Comparison of ENCODE assay signal across 16 cellular contexts in genomic region chr6:52802806-52803205, GRCh38. TPM values are rescaled to one million over a fixed set of nuclear protein-coding genes. Genes with fewer than 3 reads are reported as not detected.
DNase-seq lines count a peak whose midpoint lies in the region; ATAC-seq and TF ChIP-seq lines count a peak whose summit lies in the region.
"Had no signal": no experiment of that assay in that cellular context is flagged by ENCODE, and none has a peak within 500 bp of the region (broad histone marks: within the 10 kb centered on the region; RNA-seq: fewer than 3 reads in every experiment).

No MANE protein-coding gene starts in this region.

- no peaks in the 10 kb centered on the region for H3K36me3 Mint-ChIP-seq in Caco-2 (ENCODE audit: insufficient read depth, unreplicated experiment)
- H3K36me3 Mint-ChIP-seq in activated naive CD4-positive, alpha-beta T cell treated with anti-CD3 and anti-CD28 coated beads for 36 hours (ENCODE audit: low read depth) = no peaks in the 10 kb centered on the region

- H3K36me3 ChIP-seq in Caco-2 (ENCODE audit: control insufficient read depth, insufficient read depth, low read length) (no peaks in the 10 kb centered on the region), hepatocyte (replicated peaks; ENCODE audit: insufficient read depth, low read depth) (no peaks in the 10 kb centered on the region), liver (ENCODE audit: control insufficient read depth in 4 of 4, insufficient read depth in 3 of 4, low read depth in 1 of 4, low read length in 3 of 4) (peaks cover 0 to 2% (median 0%) of the 10 kb centered on the region in 4 donors), smooth muscle cell (ENCODE audit: low read depth) (no peaks in the 10 kb centered on the region)
- H3K36me3 ChIP-seq: BLaER1, HAP-1 had no signal

- H3K4me1 ChIP-seq in Caco-2 (no peaks in the 10 kb centered on the region), hepatocyte (ENCODE audit: insufficient read depth) (no peaks in the 10 kb centered on the region), liver (ENCODE audit: control insufficient read depth in 4 of 4, insufficient read depth in 4 of 4, low read length in 3 of 4) (peaks cover 6 to 17% (median 7%) of the 10 kb centered on the region in 4 donors), smooth muscle cell (ENCODE audit: low read depth) (no peaks in the 10 kb centered on the region)
- H3K4me1 ChIP-seq: BLaER1, HAP-1 had no signal

- H3K79me2 ChIP-seq in hepatocyte (peaks cover 20% of the 10 kb centered on the region), smooth muscle cell (ENCODE audit: low read depth) (no peaks in the 10 kb centered on the region)

- H3K4me2 ChIP-seq in hepatocyte = peak overlapping the region; percentile 70
- no peak overlapping the region for H3K4me2 ChIP-seq in smooth muscle cell
- H3K4me2 ChIP-seq: BLaER1 had no signal

- H3K9me2 ChIP-seq in hepatocyte (replicated peaks; ENCODE audit: insufficient read depth) = no peaks in the 10 kb centered on the region

- CTCF ChIA-PET in Caco-2 (lab: Charles Lee) = no interaction called here
- CTCF ChIA-PET in activated naive CD4-positive, alpha-beta T cell treated with anti-CD3 and anti-CD28 coated beads for 36 hours (lab: Charles Lee) = interaction anchor here (0.6 kb wide), 1 partner anchor 239 kb away, joined by 3 read pairs; no protein-coding TSS in a partner anchor

- no peaks in the 10 kb centered on the region for H3K27me3 ChIP-seq in Caco-2 (replicated peaks; ENCODE audit: control insufficient read depth, insufficient read depth, low read length)
- H3K27me3 ChIP-seq in hepatocyte = no peaks in the 10 kb centered on the region
- no peaks in the 10 kb centered on the region for H3K27me3 ChIP-seq in liver (ENCODE audit: control insufficient read depth in 4 of 4, insufficient read depth in 4 of 4, low read length in 3 of 4)
- H3K27me3 ChIP-seq in smooth muscle cell (ENCODE audit: low read depth) = no peaks in the 10 kb centered on the region
- H3K27me3 ChIP-seq: BLaER1 had no signal

- H3K27me3 Mint-ChIP-seq in Caco-2 (ENCODE audit: insufficient read depth, unreplicated experiment) = no peaks in the 10 kb centered on the region
- H3K27me3 Mint-ChIP-seq in activated naive CD4-positive, alpha-beta T cell treated with anti-CD3 and anti-CD28 coated beads for 36 hours (ENCODE audit: low read depth) = peaks cover 20% of the 10 kb centered on the region

- TF ChIP-seq CTCF in Caco-2 (IDR thresholded peaks at IDR 0.05; ENCODE audit: insufficient read depth in 1 of 2, low read depth in 1 of 2, low read length in 1 of 2, severe bottlenecking in 1 of 2, unreplicated experiment in 1 of 2) = no peak
- TF ChIP-seq CTCF in hepatocyte (IDR thresholded peaks at IDR 0.05; ENCODE audit: poor library complexity) = no peak
- peak; percentile 8 for TF ChIP-seq CTCF in liver (IDR thresholded peaks at IDR 0.05; ENCODE audit: low read depth, low read length, missing input control)
- TF ChIP-seq CTCF in smooth muscle cell (IDR thresholded peaks at IDR 0.05; ENCODE audit: borderline replicate concordance, insufficient read depth, poor library complexity, severe bottlenecking) = no peak

- no peak overlapping the region for H3K27ac Mint-ChIP-seq in Caco-2 (ENCODE audit: unreplicated experiment)
- H3K27ac Mint-ChIP-seq in activated naive CD4-positive, alpha-beta T cell treated with anti-CD3 and anti-CD28 coated beads for 36 hours = no peak overlapping the region

- no TSS peak for BruUV-seq in Caco-2 (replicated peaks; lab: Mats Ljungman, UMichigan)

- no peak overlapping the region for H2AFZ ChIP-seq in hepatocyte
- H2AFZ ChIP-seq in smooth muscle cell (ENCODE audit: low read depth) = no peak overlapping the region

- WGBS in hepatocyte (ENCODE audit: low lambda C conversion rate, missing lambda C conversion rate) = 95% methylated on average over 1 of the region's 1 CpG
- 48% methylated on average over 1 of the region's 1 CpG for WGBS in liver
- 85% methylated on average over 1 of the region's 1 CpG for WGBS in smooth muscle cell (ENCODE audit: low lambda C conversion rate)

- H4K20me1 ChIP-seq in hepatocyte (ENCODE audit: insufficient read depth, poor library complexity, severe bottlenecking) (peaks cover 5% of the 10 kb centered on the region), smooth muscle cell (ENCODE audit: low read depth) (no peaks in the 10 kb centered on the region)
- H4K20me1 ChIP-seq: BLaER1 had no signal

- H3K9me3 ChIP-seq in Caco-2 (no peaks in the 10 kb centered on the region), hepatocyte (ENCODE audit: low read depth) (no peaks in the 10 kb centered on the region), liver (ENCODE audit: control insufficient read depth in 4 of 4, low read length in 3 of 4) (no peaks in the 10 kb centered on the region), smooth muscle cell (replicated peaks; ENCODE audit: low read depth) (no peaks in the 10 kb centered on the region)
- H3K9me3 ChIP-seq: BLaER1, HAP-1 had no signal

- H3K27ac ChIP-seq in hepatocyte (peak overlapping the region; percentile 13), liver (ENCODE audit: low read depth in 1 of 2, low read length in 2 of 2) (peak overlapping the region; percentile 18 to 35), smooth muscle cell (ENCODE audit: low read depth) (no peak overlapping the region)
- H3K27ac ChIP-seq: BLaER1 had no signal

- POLR2A ChIA-PET in Caco-2 (lab: Charles Lee) = no interaction called here

- H3K9ac ChIP-seq in liver (ENCODE audit: low read depth in 1 of 2, low read length in 2 of 2) (peak overlapping the region in 1 of 2 donors; percentile 85), smooth muscle cell (ENCODE audit: low read depth) (no peak overlapping the region)
- H3K9ac ChIP-seq: BLaER1 had no signal

- H3F3A ChIP-seq in smooth muscle cell (ENCODE audit: low read depth) = no peaks in the 10 kb centered on the region

- H3K4me3 Mint-ChIP-seq in Caco-2 (ENCODE audit: unreplicated experiment) = no peak overlapping the region
- H3K4me3 Mint-ChIP-seq in activated naive CD4-positive, alpha-beta T cell treated with anti-CD3 and anti-CD28 coated beads for 36 hours = no peak overlapping the region

- no peak for TF ChIP-seq RAD21 in liver (IDR thresholded peaks at IDR 0.05)

- H3K4me1 Mint-ChIP-seq in Caco-2 (ENCODE audit: low read depth, unreplicated experiment) = no peaks in the 10 kb centered on the region
- no peaks in the 10 kb centered on the region for H3K4me1 Mint-ChIP-seq in activated naive CD4-positive, alpha-beta T cell treated with anti-CD3 and anti-CD28 coated beads for 36 hours (ENCODE audit: low read depth)

- ATAC-seq in HG02981 (IDR thresholded peaks at IDR 0.05; ENCODE audit: unreplicated experiment) = no peak

- DNase-seq in Caco-2 = no peak
- no peak for DNase-seq in hepatocyte (ENCODE audit: low spot score)
- DNase-seq in smooth muscle cell (lab: John Stamatoyannopoulos, UW; ENCODE audit: unreplicated experiment) = no peak
- no peak for DNase-seq in T1000 (lab: John Stamatoyannopoulos, UW)
- DNase-seq in activated naive CD4-positive, alpha-beta T cell treated with anti-CD3 and anti-CD28 coated beads for 36 hours = no peak
- DNase-seq in activated effector memory CD4-positive, alpha-beta T cell treated with anti-CD3 and anti-CD28 coated beads, Interleukin-2, amount 50 U/mL, for 16 hours = no peak
- DNase-seq: 8988T, AML-193, Calu3, DMS 273 treated with DMSO at 0.1 percent for 48 hours had no signal

- H3K9me3 Mint-ChIP-seq in Caco-2 (ENCODE audit: unreplicated experiment) = no peaks in the 10 kb centered on the region
- no peaks in the 10 kb centered on the region for H3K9me3 Mint-ChIP-seq in activated naive CD4-positive, alpha-beta T cell treated with anti-CD3 and anti-CD28 coated beads for 36 hours

- intact Hi-C loops in Caco-2 (cut with micrococcal nuclease; ENCODE audit: unreplicated experiment) = loop anchor here (2.0 to 5.0 kb wide), 2 partner anchors 41 to 78 kb away; partner anchors contain the start of gene GSTA2
- intact Hi-C loops in activated naive CD4-positive, alpha-beta T cell treated with anti-CD3 and anti-CD28 coated beads for 36 hours (cut with micrococcal nuclease) = no loop called here

- H3K4me3 ChIP-seq in Caco-2 (ENCODE audit: low read depth, low read length) (0 out of 2 replicates have a peak overlapping the region, but pooled peaks have one; percentile 21), hepatocyte (peak overlapping the region; percentile 12), liver (ENCODE audit: low read depth in 1 of 3, low read length in 3 of 3) (peak overlapping the region; percentile 31 to 85 (median 69)), smooth muscle cell (peak overlapping the region; percentile 32)
- H3K4me3 ChIP-seq: BLaER1, HAP-1 had no signal

TF ChIP-seq in liver, 16 proteins besides CTCF, POLR2A, EP300 and RAD21 (continues in another document):
- TF ChIP-seq, protein P1, sequence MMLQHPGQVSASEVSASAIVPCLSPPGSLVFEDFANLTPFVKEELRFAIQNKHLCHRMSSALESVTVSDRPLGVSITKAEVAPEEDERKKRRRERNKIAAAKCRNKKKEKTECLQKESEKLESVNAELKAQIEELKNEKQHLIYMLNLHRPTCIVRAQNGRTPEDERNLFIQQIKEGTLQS (IDR thresholded peaks at IDR 0.05) = no peak
- no peak for TF ChIP-seq HNF4A (conservative IDR thresholded peaks at IDR 0.05)
- TF ChIP-seq NR2F2 (IDR thresholded peaks at IDR 0.05) = no peak
- TF ChIP-seq EGR1 (IDR thresholded peaks at IDR 0.05; ENCODE audit: low read depth in 2 of 2) = no peak
- no peak for TF ChIP-seq FOXA2 (IDR thresholded peaks at IDR 0.05)
- TF ChIP-seq YY1 (IDR thresholded peaks at IDR 0.05) = no peak
- TF ChIP-seq TAF1 (conservative IDR thresholded peaks at IDR 0.05) = no peak
- no peak for TF ChIP-seq HNF4G (IDR thresholded peaks at IDR 0.05)
- no peak for TF ChIP-seq FOXA1 (IDR thresholded peaks at IDR 0.05)

RNA-seq across cellular contexts. Expression of gene GSTA1, which starts 0.8 kb away (rescaled TPM):
- total RNA-seq in Caco-2 (2022) (7.7 and 11.2 TPM in 2 replicates), hepatocyte (1,177 and 1,195 TPM in 2 replicates), liver (100 to 1,000 TPM in 1 of 2 donors, 10 to 100 TPM in 1; 59.4 to 160 TPM), smooth muscle cell (2.1 and 2.2 TPM in 2 replicates)
- polyA plus RNA-seq in hepatocyte (767 and 1,158 TPM in 2 replicates), liver (100 to 1,000 TPM; 131 to 247 TPM), smooth muscle cell (1.8 and 4.0 TPM in 2 replicates)
- not detected for total RNA-seq in activated naive CD4-positive, alpha-beta T cell treated with anti-CD3 and anti-CD28 coated beads for 36 hours
- total RNA-seq: Calu3, Daoy, H1 had no signal

RNA-seq across cellular contexts. Expression of gene GSTA5, which starts 37.8 kb away (rescaled TPM):
- not detected in 2 replicates for total RNA-seq in Caco-2 (2022)
- not detected in 2 replicates for total RNA-seq in hepatocyte
- polyA plus RNA-seq in hepatocyte = not detected in 2 replicates
- not detected for total RNA-seq in liver
- polyA plus RNA-seq in liver = not detected
- total RNA-seq in smooth muscle cell = not detected in 2 replicates
- not detected in 2 replicates for polyA plus RNA-seq in smooth muscle cell
- total RNA-seq in activated naive CD4-positive, alpha-beta T cell treated with anti-CD3 and anti-CD28 coated beads for 36 hours = not detected
- total RNA-seq: Calu3, Daoy, H1 had no signal
- polyA plus RNA-seq: H1 had no signal

RNA-seq across cellular contexts. Expression of gene GSTA2, which starts 39.5 kb away (rescaled TPM):
- total RNA-seq in Caco-2 (2022) (51.6 and 65.4 TPM in 2 replicates), hepatocyte (402 and 441 TPM in 2 replicates), liver (1 to 10 TPM; 2.0 to 2.2 TPM), smooth muscle cell (0.36 TPM in 1 of 2 replicates, not detected in the other)
- polyA plus RNA-seq in hepatocyte (305 and 383 TPM in 2 replicates), liver (100 to 1,000 TPM in 1 of 2 donors, 1 to 10 TPM in 1; 1.4 to 110 TPM), smooth muscle cell (0.65 and 1.3 TPM in 2 replicates)
- not detected for total RNA-seq in activated naive CD4-positive, alpha-beta T cell treated with anti-CD3 and anti-CD28 coated beads for 36 hours
- total RNA-seq: Calu3, Daoy, H1 had no signal

Comparison
In these comparisons a context has a peak if more than half of its experiments do, and no peak if none do; other contexts are left out.
1. H3K4me3 ChIP-seq: peak in every context shown above with its lines; median percentile 69 in liver; 32 in smooth muscle cell; 21 in Caco-2; 12 in hepatocyte.
2. RNA of gene GSTA2, which starts 39.5 kb away (total RNA-seq): 402 to 441 TPM in hepatocyte and 51.6 to 65.4 TPM in Caco-2; 2.0 to 2.2 TPM in liver, 0.36 TPM in smooth muscle cell and not detected in activated naive CD4-positive, alpha-beta T cell treated with anti-CD3 and anti-CD28 coated beads for 36 hours; every median in the first group is over 10 times any median in the second.